ENCODE assay signal across 8 cellular contexts in genomic region chr20:34083137-34083536, GRCh38. TPM values are rescaled to one million over a fixed set of nuclear protein-coding genes. Genes with fewer than 3 reads are reported as not detected.
DNase-seq lines count a peak whose midpoint lies in the region; ATAC-seq and TF ChIP-seq lines count a peak whose summit lies in the region.

No MANE protein-coding gene starts in this region.

- peaks cover 9% of the 10 kb centered on the region for H3K4me1 ChIP-seq in testis

- no peaks in the 10 kb centered on the region for H3K36me3 ChIP-seq in testis (ENCODE audit: low read depth, missing control alignments)

- no peak for TF ChIP-seq CTCF in testis (IDR thresholded peaks at IDR 0.05)

- peak; percentile 91 for DNase-seq in HT1080 (ENCODE audit: low read depth)
- peak; percentile 40 for DNase-seq in iPS-NIHi11 (ENCODE audit: low spot score)
- peak; percentile 77 for DNase-seq in testis
- DNase-seq in NCI-H748 treated with DMSO at 0.1 percent for 48 hours (lab: John Stamatoyannopoulos, UW): no peak
- DNase-seq in inferior parietal cortex (ENCODE audit: extremely low spot score): no peak
- DNase-seq in activated naive CD4-positive, alpha-beta T cell treated with anti-CD3 and anti-CD28 coated beads, Interleukin-2, amount 10 ng/mL, durations not matched to agents 7 days and 5 days: no peak

- H3K27ac Mint-ChIP-seq in activated T-helper 17 cell treated with anti-CD3 and anti-CD28 coated beads, Interleukin-2, amount 50 U/mL, for 72 hours: peak overlapping the region; percentile 46
- no peak overlapping the region for H3K27ac Mint-ChIP-seq in activated naive CD4-positive, alpha-beta T cell treated with anti-CD3 and anti-CD28 coated beads, Interleukin-2, amount 10 ng/mL, durations not matched to agents 7 days and 5 days

- WGBS in testis, 2 donors: 52 to 54% methylated on average over 5 to 7 of the region's 7 CpGs

- no peak for TF ChIP-seq POLR2A in testis (IDR thresholded peaks at IDR 0.05)

- intact Hi-C loops in testis (cut with DNase I; ENCODE audit: low total_unique reads): no loop called here

- peak overlapping the region in 1 of 2 donors; percentile 26 for H3K27ac ChIP-seq in testis

- no peak overlapping the region for H3K4me3 Mint-ChIP-seq in activated T-helper 17 cell treated with anti-CD3 and anti-CD28 coated beads, Interleukin-2, amount 50 U/mL, for 72 hours
- H3K4me3 Mint-ChIP-seq in activated naive CD4-positive, alpha-beta T cell treated with anti-CD3 and anti-CD28 coated beads, Interleukin-2, amount 10 ng/mL, durations not matched to agents 7 days and 5 days: no peak overlapping the region

- no peaks in the 10 kb centered on the region for H3K27me3 Mint-ChIP-seq in activated T-helper 17 cell treated with anti-CD3 and anti-CD28 coated beads, Interleukin-2, amount 50 U/mL, for 72 hours
- no peaks in the 10 kb centered on the region for H3K27me3 Mint-ChIP-seq in activated naive CD4-positive, alpha-beta T cell treated with anti-CD3 and anti-CD28 coated beads, Interleukin-2, amount 10 ng/mL, durations not matched to agents 7 days and 5 days

- no peak overlapping the region for H3K4me3 ChIP-seq in testis

- H3K9me3 ChIP-seq in testis: no peaks in the 10 kb centered on the region

- H3K36me3 Mint-ChIP-seq in activated T-helper 17 cell treated with anti-CD3 and anti-CD28 coated beads, Interleukin-2, amount 50 U/mL, for 72 hours (ENCODE audit: low read depth): peaks cover 86% of the 10 kb centered on the region
- H3K36me3 Mint-ChIP-seq in activated naive CD4-positive, alpha-beta T cell treated with anti-CD3 and anti-CD28 coated beads, Interleukin-2, amount 10 ng/mL, durations not matched to agents 7 days and 5 days: peaks cover 55% of the 10 kb centered on the region

- H3K4me1 Mint-ChIP-seq in activated T-helper 17 cell treated with anti-CD3 and anti-CD28 coated beads, Interleukin-2, amount 50 U/mL, for 72 hours: peaks cover 3% of the 10 kb centered on the region
- no peaks in the 10 kb centered on the region for H3K4me1 Mint-ChIP-seq in activated naive CD4-positive, alpha-beta T cell treated with anti-CD3 and anti-CD28 coated beads, Interleukin-2, amount 10 ng/mL, durations not matched to agents 7 days and 5 days

- CTCF ChIA-PET in activated naive CD4-positive, alpha-beta T cell treated with anti-CD3 and anti-CD28 coated beads, Interleukin-2, amount 10 ng/mL, durations not matched to agents 7 days and 5 days (lab: Charles Lee): no interaction called here

- no peaks in the 10 kb centered on the region for H3K27me3 ChIP-seq in testis

- ATAC-seq in activated T-helper 17 cell treated with anti-CD3 and anti-CD28 coated beads, Interleukin-2, amount 50 U/mL, for 72 hours (replicated peaks): no peak
- no peak for ATAC-seq in HG03045 (IDR thresholded peaks at IDR 0.05; ENCODE audit: unreplicated experiment)

- no peaks in the 10 kb centered on the region for H3K9me3 Mint-ChIP-seq in activated T-helper 17 cell treated with anti-CD3 and anti-CD28 coated beads, Interleukin-2, amount 50 U/mL, for 72 hours
- no peaks in the 10 kb centered on the region for H3K9me3 Mint-ChIP-seq in activated naive CD4-positive, alpha-beta T cell treated with anti-CD3 and anti-CD28 coated beads, Interleukin-2, amount 10 ng/mL, durations not matched to agents 7 days and 5 days

RNA-seq across cellular contexts. Expression of gene EIF2S2, which starts 28.9 kb away (rescaled TPM):
- total RNA-seq in HT1080 (2014; rRNA removed; shearing (Covaris generic)): 123 and 125 TPM in 2 replicates
- polyA plus RNA-seq in HT1080 (2015; cell fraction: cytosol; rRNA removed): 165 and 180 TPM in 2 replicates
- 76.5 and 93.5 TPM in 2 replicates for polyA plus RNA-seq in HT1080 (2015; cell fraction: nucleus; rRNA removed)
- 100 to 1,000 TPM in 1 of 2 donors, 10 to 100 TPM in 1; 64.0 to 107 TPM for total RNA-seq in activated T-helper 17 cell treated with anti-CD3 and anti-CD28 coated beads, Interleukin-2, amount 50 U/mL, for 72 hours
- total RNA-seq in testis: 10 to 100 TPM; 41.9 to 45.4 TPM
- polyA plus RNA-seq in testis (ENCODE audit: insufficient read depth, low read depth, low replicate concordance): 48.9 TPM

Comparison
In these comparisons a context has a peak if more than half of its experiments do, and no peak if none do; other contexts are left out.
1. DNase-seq: peak in HT1080 (single experiment), iPS-NIHi11 (single experiment) and testis (single experiment); none in NCI-H748 treated with DMSO at 0.1 percent for 48 hours (single experiment), inferior parietal cortex (single experiment) and activated naive CD4-positive, alpha-beta T cell treated with anti-CD3 and anti-CD28 coated beads, Interleukin-2, amount 10 ng/mL, durations not matched to agents 7 days and 5 days (single experiment).